ENCODE assay signal across 18 cellular contexts in genomic region chr14:102194856-102195255, GRCh38. TPM values are rescaled to one million over a fixed set of nuclear protein-coding genes. Genes with fewer than 3 reads are reported as not detected.
DNase-seq lines count a peak whose midpoint lies in the region; ATAC-seq, FAIRE-seq and TF ChIP-seq lines count a peak whose summit lies in the region.
"Had no signal": no experiment of that assay in that cellular context is flagged by ENCODE, and none has a peak within 500 bp of the region (broad histone marks: within the 10 kb centered on the region; RNA-seq: fewer than 3 reads in every experiment).

No MANE protein-coding gene starts in this region.

- H3K4me1 ChIP-seq in A673 (ENCODE audit: insufficient read depth, low read length, poor library complexity, severe bottlenecking) (no peaks in the 10 kb centered on the region), neutrophil (ENCODE audit: control insufficient read depth in 1 of 2, insufficient read depth in 1 of 2, low read depth in 1 of 2, low read length in 1 of 2) (peaks cover 10 to 17% of the 10 kb centered on the region in 2 experiments)

- no TSS peak for BruUV-seq in A673 (replicated peaks; lab: Mats Ljungman, UMichigan)

- POLR2A ChIA-PET in A673 (lab: Charles Lee; ENCODE audit: low non-redundant PET): no interaction called here
- POLR2A ChIA-PET in WTC11 (lab: Charles Lee): no interaction called here

- H3K27me3 ChIP-seq in A673 (replicated peaks; ENCODE audit: insufficient read depth, low read depth, low read length, poor library complexity) (no peaks in the 10 kb centered on the region), dorsolateral prefrontal cortex (no peaks in the 10 kb centered on the region), neutrophil (no peaks in the 10 kb centered on the region)

- no peak for TF ChIP-seq CTCF in A673 (conservative IDR thresholded peaks at IDR 0.05; ENCODE audit: low read depth, low read length)
- no peak for TF ChIP-seq CTCF in dorsolateral prefrontal cortex (IDR thresholded peaks at IDR 0.05 in 54 of 56, conservative IDR thresholded peaks at IDR 0.05 in 2 of 56; ENCODE audit: low read depth in 1 of 56, partially characterized antibody in 56 of 56)
- no peak for TF ChIP-seq CTCF in neutrophil (IDR thresholded peaks at IDR 0.05)
- TF ChIP-seq CTCF in WTC11 (IDR thresholded peaks at IDR 0.05): no peak

- CTCF ChIA-PET in A673 (lab: Charles Lee) (no interaction called here), WTC11 (lab: Charles Lee) (interaction anchor here (0.6 kb wide), 1 partner anchor 89 kb away, joined by 6 read pairs; no protein-coding TSS in a partner anchor)

- H3K36me3 Mint-ChIP-seq in IgD-negative memory B cell: peaks cover 12% of the 10 kb centered on the region
- H3K36me3 Mint-ChIP-seq in WTC11: peaks cover 11% of the 10 kb centered on the region

- H3K4me3 ChIP-seq in A673 (ENCODE audit: low read depth, low read length, poor library complexity, severe bottlenecking) (no peak overlapping the region), dorsolateral prefrontal cortex (no peak overlapping the region), neutrophil (ENCODE audit: low read depth in 1 of 2, low read length in 1 of 2) (no peak overlapping the region)
- H3K4me3 ChIP-seq: A549, SK-N-MC had no signal

- H3K4me1 Mint-ChIP-seq in IgD-negative memory B cell (peaks cover 27 to 33% (median 30%) of the 10 kb centered on the region in 3 donors), WTC11 (peaks cover 38% of the 10 kb centered on the region)

- intact Hi-C loops in A673 (cut with micrococcal nuclease; ENCODE audit: unreplicated experiment) (no loop called here), dorsolateral prefrontal cortex (cut with DNase I) (no loop called here)

- H3K27ac ChIP-seq in A673 (ENCODE audit: low read depth, low read length, poor library complexity, severe bottlenecking) (peak overlapping the region; percentile 1), dorsolateral prefrontal cortex (peak overlapping the region; percentile 50 to 100 (median 98)), neutrophil (peak overlapping the region; percentile 46)
- H3K27ac ChIP-seq: A549, SK-N-MC had no signal

- TF ChIP-seq POLR2A in GM12891 (IDR thresholded peaks at IDR 0.05; ENCODE audit: low read depth, low read length): no peak

- H3K9me3 Mint-ChIP-seq in IgD-negative memory B cell: no peaks in the 10 kb centered on the region
- H3K9me3 Mint-ChIP-seq in WTC11: no peaks in the 10 kb centered on the region
- H3K9me3 Mint-ChIP-seq: CD14-positive monocyte had no signal

- DNase-seq in A673 (ENCODE audit: low spot score) (no peak), dorsolateral prefrontal cortex (no peak), NCI-H774 (lab: John Stamatoyannopoulos, UW) (no peak), WTC11 (ENCODE audit: low spot score) (no peak), GM12891 (ENCODE audit: insufficient read length, low spot score) (no peak)
- DNase-seq in stimulated activated CD4-positive, alpha-beta T cell treated with anti-CD3 and anti-CD28 coated beads, Interleukin-4, amount 100 ng/mL, for 24 hours: no peak
- DNase-seq: COR-L47, GF-D8, NCI-H1048, NCI-H146, NCI-H2081, Right ventricle myocardium superior had no signal

- peak overlapping the region in 2 of 3 donors; percentile 60 to 63 for H3K27ac Mint-ChIP-seq in IgD-negative memory B cell
- no peak overlapping the region; the same call in 1 of the 2 replicates for H3K27ac Mint-ChIP-seq in WTC11

- ATAC-seq in WTC11: no peak
- ATAC-seq: A549 had no signal

- FAIRE-seq in GM12891 (lab: Jason Lieb, UNC): no peak
- FAIRE-seq: A549, RCC 7860 had no signal

- no peak overlapping the region for H3K4me3 Mint-ChIP-seq in IgD-negative memory B cell
- no peak overlapping the region for H3K4me3 Mint-ChIP-seq in WTC11

- no peaks in the 10 kb centered on the region for H3K9me3 ChIP-seq in A673 (ENCODE audit: low read depth, low read length, poor library complexity, severe bottlenecking)
- no peaks in the 10 kb centered on the region for H3K9me3 ChIP-seq in neutrophil
- H3K9me3 ChIP-seq: A549 had no signal

- H3K27me3 Mint-ChIP-seq in IgD-negative memory B cell: no peaks in the 10 kb centered on the region
- H3K27me3 Mint-ChIP-seq in WTC11 (ENCODE audit: low read depth): no peaks in the 10 kb centered on the region

- H3K36me3 ChIP-seq in A673 (ENCODE audit: insufficient read depth, low read length, poor library complexity, severe bottlenecking): peaks cover 8% of the 10 kb centered on the region
- peaks cover 47% of the 10 kb centered on the region for H3K36me3 ChIP-seq in neutrophil

TF ChIP-seq in WTC11, 78 proteins besides CTCF, POLR2A, EP300 and RAD21 (continues in another document):
- TF ChIP-seq FOXJ3 (CRISPR knock-in tag; IDR thresholded peaks at IDR 0.05; ENCODE audit: borderline replicate concordance): no peak
- no peak for TF ChIP-seq ATF3 (CRISPR knock-in tag; conservative IDR thresholded peaks at IDR 0.05)
- TF ChIP-seq, protein P1, sequence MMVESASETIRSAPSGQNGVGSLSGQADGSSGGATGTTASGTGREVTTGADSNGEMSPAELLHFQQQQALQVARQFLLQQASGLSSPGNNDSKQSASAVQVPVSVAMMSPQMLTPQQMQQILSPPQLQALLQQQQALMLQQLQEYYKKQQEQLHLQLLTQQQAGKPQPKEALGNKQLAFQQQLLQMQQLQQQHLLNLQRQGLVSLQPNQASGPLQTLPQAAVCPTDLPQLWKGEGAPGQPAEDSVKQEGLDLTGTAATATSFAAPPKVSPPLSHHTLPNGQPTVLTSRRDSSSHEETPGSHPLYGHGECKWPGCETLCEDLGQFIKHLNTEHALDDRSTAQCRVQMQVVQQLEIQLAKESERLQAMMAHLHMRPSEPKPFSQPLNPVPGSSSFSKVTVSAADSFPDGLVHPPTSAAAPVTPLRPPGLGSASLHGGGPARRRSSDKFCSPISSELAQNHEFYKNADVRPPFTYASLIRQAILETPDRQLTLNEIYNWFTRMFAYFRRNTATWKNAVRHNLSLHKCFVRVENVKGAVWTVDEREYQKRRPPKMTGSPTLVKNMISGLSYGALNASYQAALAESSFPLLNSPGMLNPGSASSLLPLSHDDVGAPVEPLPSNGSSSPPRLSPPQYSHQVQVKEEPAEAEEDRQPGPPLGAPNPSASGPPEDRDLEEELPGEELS (CRISPR knock-in tag; IDR thresholded peaks at IDR 0.05): no peak
- TF ChIP-seq, protein P2, sequence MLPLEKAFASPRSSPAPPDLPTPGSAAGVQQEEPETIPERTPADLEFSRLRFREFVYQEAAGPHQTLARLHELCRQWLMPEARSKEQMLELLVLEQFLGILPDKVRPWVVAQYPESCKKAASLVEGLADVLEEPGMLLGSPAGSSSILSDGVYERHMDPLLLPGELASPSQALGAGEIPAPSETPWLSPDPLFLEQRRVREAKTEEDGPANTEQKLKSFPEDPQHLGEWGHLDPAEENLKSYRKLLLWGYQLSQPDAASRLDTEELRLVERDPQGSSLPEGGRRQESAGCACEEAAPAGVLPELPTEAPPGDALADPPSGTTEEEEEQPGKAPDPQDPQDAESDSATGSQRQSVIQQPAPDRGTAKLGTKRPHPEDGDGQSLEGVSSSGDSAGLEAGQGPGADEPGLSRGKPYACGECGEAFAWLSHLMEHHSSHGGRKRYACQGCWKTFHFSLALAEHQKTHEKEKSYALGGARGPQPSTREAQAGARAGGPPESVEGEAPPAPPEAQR (CRISPR knock-in tag; IDR thresholded peaks at IDR 0.05): no peak

TF ChIP-seq in GM12891, 5 proteins besides CTCF, POLR2A, EP300 and RAD21:
- no peak for TF ChIP-seq SPI1 (IDR thresholded peaks at IDR 0.05; ENCODE audit: low read depth, low read length)
- no peak for TF ChIP-seq POU2F2 (IDR thresholded peaks at IDR 0.05; ENCODE audit: low read depth, low read length)
- TF ChIP-seq PAX5 (IDR thresholded peaks at IDR 0.05; ENCODE audit: insufficient read depth, low read length, severe bottlenecking): no peak
- TF ChIP-seq TAF1 (IDR thresholded peaks at IDR 0.05; ENCODE audit: low read depth, low read length): no peak
- no peak for TF ChIP-seq POLR2AphosphoS5 (IDR thresholded peaks at IDR 0.05; ENCODE audit: low read depth, low read length)

RNA-seq across cellular contexts. Expression of gene WDR20, which starts 55.2 kb away (rescaled TPM):
- total RNA-seq in A673 (2021): 28.3 and 35.8 TPM in 2 replicates
- 14.9 TPM for polyA plus RNA-seq in IgD-negative memory B cell
- total RNA-seq in dorsolateral prefrontal cortex: 10 to 100 TPM; 35.1 to 88.2 (median 50.0) TPM
- 25.6 to 27.5 TPM (median 25.9 TPM) in 3 replicates for total RNA-seq in WTC11 (2021)
- 9.3 TPM for polyA plus RNA-seq in GM12891 (2012; ENCODE audit: low read depth, missing spikeins)

Comparison
In these comparisons a context has a peak if more than half of its experiments do, and no peak if none do; other contexts are left out.
1. H3K27ac ChIP-seq: peak in every context shown above with its lines; median percentile 98 in dorsolateral prefrontal cortex; 46 in neutrophil; 1 in A673.